Comparison of ENCODE assay signal across 8 cellular contexts in the genomic region with DNA sequence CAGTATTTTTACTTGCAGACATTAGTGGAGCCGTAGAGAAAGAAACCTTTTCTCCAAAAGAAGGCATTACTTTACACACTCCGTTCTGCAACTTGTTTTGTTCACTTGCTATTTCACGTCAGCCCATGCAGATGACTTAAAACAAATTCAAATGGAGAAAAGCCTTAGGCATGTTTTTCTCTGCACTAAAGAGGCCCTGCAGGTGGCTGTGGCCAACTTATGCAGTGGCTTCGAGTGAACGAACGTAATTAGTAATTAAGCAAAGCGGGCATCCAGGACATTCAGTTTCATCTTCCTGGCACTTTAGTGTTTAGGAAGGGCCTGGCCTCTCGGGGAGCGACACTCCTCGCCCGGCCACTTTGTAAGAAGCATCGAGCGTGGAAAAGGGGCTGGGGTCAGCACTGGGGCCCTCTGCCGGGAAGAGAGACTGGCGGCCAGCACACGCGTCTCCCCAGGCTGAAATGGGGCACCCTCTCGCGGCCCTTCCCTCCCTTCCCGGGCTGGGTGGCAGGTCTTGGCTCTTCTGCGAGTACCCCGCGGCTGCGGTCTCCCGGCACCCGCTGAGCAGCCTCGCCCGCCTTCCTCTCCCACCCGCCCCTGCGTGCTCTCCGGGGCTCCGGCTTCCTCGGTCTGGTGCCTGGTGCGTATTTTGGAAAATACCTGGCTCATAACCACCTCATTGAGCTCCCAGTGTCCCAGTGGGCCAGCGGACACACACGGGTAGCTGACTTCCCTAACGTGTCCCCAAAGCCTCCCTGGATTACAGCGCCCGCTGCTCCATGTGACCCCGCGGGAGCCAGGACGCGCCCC. TPM values are rescaled to one million over a fixed set of nuclear protein-coding genes. Genes with fewer than 3 reads are reported as not detected.
DNase-seq lines count a peak whose midpoint lies in the region; ATAC-seq and TF ChIP-seq lines count a peak whose summit lies in the region.

No MANE protein-coding gene starts in this region.

- H3K9me3 ChIP-seq in body of pancreas: no peaks in the 10 kb centered on the region

- H3K4me3 ChIP-seq in body of pancreas: peak overlapping the region; percentile 43 to 87

- DNase-seq in ELR (ENCODE audit: low read depth) (peak; percentile 46), HT-29 (ENCODE audit: low spot score) (peak; percentile 45), T-helper 1 cell (peak in 4 of 5 donors; percentile 23 to 45 (median 37)), body of pancreas (peak in 1 of 4 donors; percentile 61), islet precursor cell (peak; percentile 63), NCI-H1694 treated with DMSO at 0.1 percent for 48 hours (lab: John Stamatoyannopoulos, UW) (no peak)
- peak; percentile 22 for DNase-seq in stimulated activated CD4-positive, alpha-beta T cell treated with anti-CD3 and anti-CD28 coated beads, Interleukin-2, amount 100 ng/mL, for 4 hours (ENCODE audit: low read depth)

- peak overlapping the region; percentile 93 to 98 (median 94) for H3K27ac ChIP-seq in body of pancreas

- no peak for TF ChIP-seq POLR2A in body of pancreas (IDR thresholded peaks at IDR 0.05)

- WGBS in body of pancreas, 2 donors: 1 to 2% methylated on average over 32 to 38 of the region's 43 CpGs

- H3K4me1 ChIP-seq in body of pancreas: peaks cover 28% of the 10 kb centered on the region

- H3K36me3 ChIP-seq in body of pancreas (replicated peaks in 1 of 2; ENCODE audit: insufficient read depth in 1 of 2, low read depth in 2 of 2): no peaks in the 10 kb centered on the region

- ATAC-seq in GM21390 (IDR thresholded peaks at IDR 0.05; ENCODE audit: unreplicated experiment) (peak; percentile 34), body of pancreas (peak; percentile 55)

- no peak for TF ChIP-seq CTCF in body of pancreas (IDR thresholded peaks at IDR 0.05)

- H3K27me3 ChIP-seq in body of pancreas: no peaks in the 10 kb centered on the region

- intact Hi-C loops in body of pancreas (cut with DNase I): no loop called here

RNA-seq across cellular contexts. Expression of a gene that starts 0.7 kb away (rescaled TPM):
- 4.0 and 5.7 TPM in 2 replicates for total RNA-seq in HT-29 (2014; rRNA removed; shearing (Covaris generic))
- total RNA-seq in body of pancreas: 10 to 100 TPM; 62.8 to 65.3 TPM

RNA-seq across cellular contexts. Expression of a gene that starts 36.6 kb away (rescaled TPM):
- total RNA-seq in HT-29 (2014; rRNA removed; shearing (Covaris generic)): not detected in 2 replicates
- total RNA-seq in body of pancreas: 1 to 10 TPM; 2.6 to 3.1 TPM
